In genomic region chr5:142981475-142981874, GRCh38 we compare ENCODE assay signal across 9 cellular contexts.
DNase-seq lines count a peak whose midpoint lies in the region; ATAC-seq and TF ChIP-seq lines count a peak whose summit lies in the region.
"Had no signal": no experiment of that assay in that cellular context is flagged by ENCODE, and none has a peak within 500 bp of the region (broad histone marks: within the 10 kb centered on the region; RNA-seq: fewer than 3 reads in every experiment).

No MANE protein-coding gene starts in this region.

- intact Hi-C loops in HCT116 (cut with micrococcal nuclease) (no loop called here), sigmoid colon (cut with DNase I) (no loop called here)

- no peaks in the 10 kb centered on the region for H3K27me3 Mint-ChIP-seq in WTC11 (ENCODE audit: low read depth)

- H3K4me2 ChIP-seq in HCT116 (ENCODE audit: low read length) = peak overlapping the region; percentile 37; the same call in 1 of the 2 replicates

- no peak for DNase-seq in HCT116 (ENCODE audit: low read depth, low spot score)
- DNase-seq in WTC11 (ENCODE audit: low spot score) = no peak
- DNase-seq in sigmoid colon = no peak
- no peak for DNase-seq in coronary artery (ENCODE audit: low spot score)
- no peak for DNase-seq in SIG-M5 (lab: John Stamatoyannopoulos, UW)
- no peak for DNase-seq in GM20000 (ENCODE audit: low spot score)
- DNase-seq: stimulated activated naive CD8-positive, alpha-beta T cell treated with anti-CD3 and anti-CD28 coated beads, Interleukin-15, Interleukin-2, amounts not matched to agents 100 U/mL and 50 U/mL, for 24 hours had no signal

- H3K9me3 ChIP-seq in HCT116 (ENCODE audit: control insufficient read depth in 1 of 2, insufficient read depth in 1 of 2, low read depth in 1 of 2, low read length in 2 of 2) (no peaks in the 10 kb centered on the region), gastroesophageal sphincter (no peaks in the 10 kb centered on the region), sigmoid colon (no peaks in the 10 kb centered on the region)

- no TSS peak for BruUV-seq in HCT116 (replicated peaks; lab: Mats Ljungman, UMichigan)

- H3K36me3 Mint-ChIP-seq in WTC11 = peaks cover 6% of the 10 kb centered on the region

- TF ChIP-seq CTCF in HCT116 (IDR thresholded peaks at IDR 0.05 in 2 of 3, conservative IDR thresholded peaks at IDR 0.05 in 1 of 3; ENCODE audit: borderline replicate concordance in 1 of 3, insufficient read depth in 1 of 3, low read depth in 2 of 3, low read length in 2 of 3) (no peak), WTC11 (IDR thresholded peaks at IDR 0.05) (no peak), gastroesophageal sphincter (IDR thresholded peaks at IDR 0.05) (no peak), sigmoid colon (IDR thresholded peaks at IDR 0.05) (no peak), coronary artery (IDR thresholded peaks at IDR 0.05) (no peak), GM20000 (IDR thresholded peaks at IDR 0.05; ENCODE audit: extremely low read depth, missing control alignments) (no peak)

- no peaks in the 10 kb centered on the region for H3K79me2 ChIP-seq in HCT116 (ENCODE audit: insufficient read depth, low read length)

- H3K9ac ChIP-seq in HCT116 (ENCODE audit: low read length) = no peak overlapping the region

- H3K4me3 ChIP-seq in HCT116 (replicated peaks in 1 of 2; ENCODE audit: low read depth in 1 of 2, low read length in 2 of 2) = no peak overlapping the region
- no peak overlapping the region for H3K4me3 ChIP-seq in gastroesophageal sphincter
- no peak overlapping the region for H3K4me3 ChIP-seq in sigmoid colon
- H3K4me3 ChIP-seq in coronary artery = no peak overlapping the region

- H3K36me3 ChIP-seq in HCT116 (ENCODE audit: control insufficient read depth in 1 of 2, insufficient read depth in 2 of 2, low read length in 2 of 2) (no peaks in the 10 kb centered on the region), gastroesophageal sphincter (no peaks in the 10 kb centered on the region), sigmoid colon (no peaks in the 10 kb centered on the region)

- peaks cover 3% of the 10 kb centered on the region for H3K9me3 Mint-ChIP-seq in WTC11

- peak overlapping the region; percentile 19 for H3K27ac Mint-ChIP-seq in WTC11

- H3K27me3 ChIP-seq in HCT116 (ENCODE audit: insufficient read depth, low read length) (no peaks in the 10 kb centered on the region), gastroesophageal sphincter (no peaks in the 10 kb centered on the region), sigmoid colon (no peaks in the 10 kb centered on the region)

- 7 to 8% methylated on average over 4 to 5 of the region's 5 CpGs for WGBS in gastroesophageal sphincter (ENCODE audit: low coverage in 1 of 2), 2 donors
- 25 to 36% methylated on average over 5 of the region's 5 CpGs for WGBS in sigmoid colon, 2 donors

- no peak for TF ChIP-seq RAD21 in HCT116 (IDR thresholded peaks at IDR 0.05; ENCODE audit: low read depth)

- ATAC-seq in HCT116 (no peak), WTC11 (no peak), gastroesophageal sphincter (no peak), HG02973 (IDR thresholded peaks at IDR 0.05; ENCODE audit: unreplicated experiment) (no peak)
- ATAC-seq: stimulated activated naive CD8-positive, alpha-beta T cell treated with anti-CD3 and anti-CD28 coated beads, Interleukin-15, Interleukin-2, amounts not matched to agents 100 U/mL and 50 U/mL, for 24 hours had no signal

- CTCF ChIA-PET in HCT116 (lab: Charles Lee) (interaction anchor here (0.9 kb wide), 1 partner anchor 22 kb away, joined by 3 read pairs; no protein-coding TSS in a partner anchor), WTC11 (lab: Charles Lee) (interaction anchor here (0.6 to 1.8 kb wide), 4 partner anchors 16 to 112 kb away, joined by 3 read pairs; no protein-coding TSS in a partner anchor)

- H4K20me1 ChIP-seq in HCT116 (ENCODE audit: insufficient read depth) = no peaks in the 10 kb centered on the region

- peaks cover 36% of the 10 kb centered on the region for H3K4me1 Mint-ChIP-seq in WTC11

- no peaks in the 10 kb centered on the region for H3K9me2 ChIP-seq in HCT116 (ENCODE audit: insufficient read depth)

- H3K4me1 ChIP-seq in HCT116 (ENCODE audit: control insufficient read depth in 1 of 2, insufficient read depth in 2 of 2, low read length in 2 of 2) = peaks cover 54 to 58% of the 10 kb centered on the region in 2 experiments
- peaks cover 13 to 38% (median 19%) of the 10 kb centered on the region in 3 donors for H3K4me1 ChIP-seq in gastroesophageal sphincter
- peaks cover 0 to 26% (median 24%) of the 10 kb centered on the region in 4 donors for H3K4me1 ChIP-seq in sigmoid colon

- no peak overlapping the region for H3K4me3 Mint-ChIP-seq in WTC11

- no peak for TF ChIP-seq EP300 in gastroesophageal sphincter (IDR thresholded peaks at IDR 0.05)
- TF ChIP-seq EP300 in sigmoid colon (IDR thresholded peaks at IDR 0.05) = no peak

- no peak overlapping the region for H2AFZ ChIP-seq in HCT116 (ENCODE audit: low read depth, low read length, poor library complexity, severe bottlenecking)

- POLR2A ChIA-PET in HCT116 (lab: Charles Lee) = no interaction called here
- POLR2A ChIA-PET in WTC11 (lab: Charles Lee) = no interaction called here

- H3K27ac ChIP-seq in HCT116 (ENCODE audit: low read depth, low read length) (peak overlapping the region; percentile 40; the same call in 1 of the 2 replicates), gastroesophageal sphincter (peak overlapping the region; percentile 34 to 75 (median 64)), sigmoid colon (peak overlapping the region; percentile 53 to 77 (median 72)), coronary artery (peak overlapping the region in 1 of 2 donors; percentile 69)

- TF ChIP-seq POLR2A in HCT116 (IDR thresholded peaks at IDR 0.05; ENCODE audit: borderline replicate concordance, extremely low read depth, insufficient read depth, insufficient read length) (no peak), gastroesophageal sphincter (IDR thresholded peaks at IDR 0.05) (no peak), sigmoid colon (IDR thresholded peaks at IDR 0.05) (no peak)

- RAD21 ChIA-PET in HCT116 (lab: Charles Lee; ENCODE audit: low non-redundant PET in 1 of 2, low total read pairs in 2 of 2, uncharacterized antibody in 2 of 2, unreplicated experiment in 2 of 2) = no interaction called here

TF ChIP-seq in HCT116, 20 proteins besides CTCF, POLR2A, EP300 and RAD21 (continues in another document):
- TF ChIP-seq SP1 (IDR thresholded peaks at IDR 0.05; ENCODE audit: low read depth) = no peak
- TF ChIP-seq SIN3A (IDR thresholded peaks at IDR 0.05; ENCODE audit: low read depth) = no peak
- TF ChIP-seq ELF1 (IDR thresholded peaks at IDR 0.05; ENCODE audit: borderline replicate concordance, low read depth) = no peak
- TF ChIP-seq POLR2AphosphoS5 (IDR thresholded peaks at IDR 0.05; ENCODE audit: low read depth, low read length) = no peak
- TF ChIP-seq, protein P1, sequence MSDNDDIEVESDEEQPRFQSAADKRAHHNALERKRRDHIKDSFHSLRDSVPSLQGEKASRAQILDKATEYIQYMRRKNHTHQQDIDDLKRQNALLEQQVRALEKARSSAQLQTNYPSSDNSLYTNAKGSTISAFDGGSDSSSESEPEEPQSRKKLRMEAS (IDR thresholded peaks at IDR 0.05) = no peak
- TF ChIP-seq ZNF274 (IDR thresholded peaks at IDR 0.05; ENCODE audit: low read depth, low read length) = no peak
- no peak for TF ChIP-seq EGR1 (IDR thresholded peaks at IDR 0.05; ENCODE audit: low read depth)
- TF ChIP-seq ZBTB33 (IDR thresholded peaks at IDR 0.05; ENCODE audit: extremely low read depth, insufficient replicate concordance, low read length) = no peak

TF ChIP-seq in WTC11, 78 proteins besides CTCF, POLR2A, EP300 and RAD21:
- no peak for TF ChIP-seq TEAD1 (CRISPR knock-in tag; IDR thresholded peaks at IDR 0.05)
- no peak for TF ChIP-seq E2F5 (CRISPR knock-in tag; IDR thresholded peaks at IDR 0.05)
